ENCODE assay signal across 14 cellular contexts in genomic region chr6:13560651-13561044, GRCh38.
"Had no signal": no experiment of that assay in that cellular context is flagged by ENCODE, and none has a peak within 500 bp of the region (broad histone marks: within the 10 kb centered on the region; RNA-seq: fewer than 3 reads in every experiment).

No MANE protein-coding gene starts in this region.

- ATAC-seq: body of pancreas, foreskin keratinocyte, pancreas had no signal

- H3K36me3 ChIP-seq: pancreas had no signal

- H3K27ac ChIP-seq: foreskin keratinocyte, pancreas had no signal

- H3K27ac Mint-ChIP-seq: activated T-helper 2 cell treated with anti-CD3 and anti-CD28 coated beads, Interferon-gamma antibody, Interleukin-2, Interleukin-4, amounts not matched to agents 10 μg/mL and 5 μg/mL and 100 μg/mL, durations not matched to agents 14 hours and 24 hours and 36 hours; type B pancreatic cell had no signal

- DNase-seq: activated CD4-positive, alpha-beta T cell treated with anti-CD3 and anti-CD28 coated beads, Interleukin-2, amount 50 U/mL, for 1 hour; activated naive CD4-positive, alpha-beta T cell treated with anti-CD3 and anti-CD28 coated beads, Interleukin-2, amount 50 U/mL, for 16 hours; amniotic stem cell; body of pancreas; central memory CD4-positive, alpha-beta T cell; effector CD4-positive, alpha-beta T cell; foreskin keratinocyte; pancreas; stimulated activated CD4-positive, alpha-beta T cell treated with anti-CD3 and anti-CD28 coated beads, Interleukin-2, amount 100 ng/mL, for 48 hours; stimulated activated naive CD4-positive, alpha-beta T cell treated with Interleukin-2 at 50 U/mL for 16 hours had no signal

- H3K9me3 Mint-ChIP-seq: activated T-helper 2 cell treated with anti-CD3 and anti-CD28 coated beads, Interferon-gamma antibody, Interleukin-2, Interleukin-4, amounts not matched to agents 10 μg/mL and 5 μg/mL and 100 μg/mL, durations not matched to agents 14 hours and 24 hours and 36 hours; nephron had no signal

- H3K9me3 ChIP-seq: body of pancreas, pancreas had no signal

- H3K27me3 Mint-ChIP-seq: type B pancreatic cell had no signal

- H3K4me3 Mint-ChIP-seq: nephron, type B pancreatic cell had no signal

- H3K27me3 ChIP-seq: body of pancreas, pancreas had no signal

- H3K36me3 Mint-ChIP-seq: type B pancreatic cell had no signal

- H3K4me3 ChIP-seq: body of pancreas, coronary artery, pancreas had no signal

- H3K4me1 ChIP-seq: pancreas had no signal
